22 cellular contexts compared by ENCODE assay signal in the genomic region with DNA sequence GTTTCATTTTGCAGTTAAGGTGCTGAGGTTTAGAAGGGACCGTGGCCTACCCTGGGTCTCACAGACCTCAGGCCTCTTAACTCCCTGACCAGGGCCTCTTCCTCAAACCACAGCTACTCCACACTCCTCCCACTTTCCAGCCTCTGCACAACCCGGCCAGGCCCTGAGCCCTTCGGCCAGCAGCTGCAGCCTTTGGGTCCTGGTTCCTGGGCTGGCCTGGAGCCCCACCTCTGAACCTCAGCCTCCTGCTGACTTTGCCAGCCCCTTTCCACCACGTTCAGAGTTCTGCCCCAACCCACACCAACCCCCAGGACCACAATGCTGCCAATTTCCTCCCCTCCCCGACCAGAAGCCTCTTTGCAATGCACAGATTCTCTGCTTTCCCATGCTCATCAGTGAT.
A peak's percentile ranks its signal among the peaks of the same experiment; 100 is the strongest.
DNase-seq lines count a peak whose midpoint lies in the region; ATAC-seq, FAIRE-seq and TF ChIP-seq lines count a peak whose summit lies in the region.
"Had no signal": no experiment of that assay in that cellular context is flagged by ENCODE, and none has a peak within 500 bp of the region (broad histone marks: within the 10 kb centered on the region; RNA-seq: fewer than 3 reads in every experiment).

No MANE protein-coding gene starts in this region.

- H3K4me1 ChIP-seq in small intestine (ENCODE audit: control insufficient read depth in 2 of 2, insufficient read depth in 1 of 2, low read depth in 1 of 2, low read length in 1 of 2): no peaks in the 10 kb centered on the region
- H3K4me1 ChIP-seq: body of pancreas, psoas muscle had no signal

- no peak overlapping the region for H3K4me3 Mint-ChIP-seq in T-helper 2 cell treated with Interferon-gamma antibody and Interleukin-4, amounts not matched to agents 5 μg/mL and 100 μg/mL, for 36 hours
- H3K4me3 Mint-ChIP-seq in central memory CD8-positive, alpha-beta T cell: no peak overlapping the region

- no peak overlapping the region for H3K4me3 ChIP-seq in small intestine (ENCODE audit: low read depth in 1 of 2, low read length in 2 of 2)
- H3K4me3 ChIP-seq: body of pancreas, psoas muscle, skin epidermis had no signal

- intact Hi-C loops in sciatic nerve (cut with DNase I): no loop called here

- TF ChIP-seq POLR2A in GM12892 (IDR thresholded peaks at IDR 0.05; ENCODE audit: low read depth, low read length): 0 out of 2 replicates have a peak, but pooled peaks have one; percentile 8

- H3K36me3 ChIP-seq in small intestine (ENCODE audit: control insufficient read depth in 2 of 2, insufficient read depth in 2 of 2, low read length in 2 of 2): peaks cover 11 to 15% of the 10 kb centered on the region in 2 donors
- H3K36me3 ChIP-seq: BE2C had no signal

- peak overlapping the region; percentile 32 for H3K27ac Mint-ChIP-seq in T-helper 2 cell treated with Interferon-gamma antibody and Interleukin-4, amounts not matched to agents 5 μg/mL and 100 μg/mL, for 36 hours
- H3K27ac Mint-ChIP-seq in central memory CD8-positive, alpha-beta T cell (ENCODE audit: low read depth): peak overlapping the region; percentile 67

- peaks cover 19% of the 10 kb centered on the region for H3K4me1 Mint-ChIP-seq in T-helper 2 cell treated with Interferon-gamma antibody and Interleukin-4, amounts not matched to agents 5 μg/mL and 100 μg/mL, for 36 hours (ENCODE audit: low read depth)
- H3K4me1 Mint-ChIP-seq in central memory CD8-positive, alpha-beta T cell: peaks cover 62% of the 10 kb centered on the region

- no peaks in the 10 kb centered on the region for H3K9me3 ChIP-seq in small intestine (ENCODE audit: control insufficient read depth, low read depth)
- H3K9me3 ChIP-seq: BE2C, body of pancreas, psoas muscle had no signal

- WGBS in small intestine, 3 donors: 72 to 76% (median 73%) methylated on average over 5 of the region's 5 CpGs

- no peak overlapping the region for H3K27ac ChIP-seq in small intestine (ENCODE audit: low read depth in 1 of 2, low read length in 1 of 2)
- H3K27ac ChIP-seq: body of pancreas, psoas muscle, skin epidermis had no signal

- FAIRE-seq in GM12892 (lab: Jason Lieb, UNC): no peak
- no peak for FAIRE-seq in small intestine (lab: Jason Lieb, UNC)
- FAIRE-seq: colon, endometrium had no signal

- no peak for DNase-seq in T-helper 2 cell treated with Interferon-gamma antibody and Interleukin-4, amounts not matched to agents 5 μg/mL and 100 μg/mL, for 36 hours (ENCODE audit: low spot score)
- DNase-seq in T-helper 2 cell: no peak
- no peak for DNase-seq in GM12892 (ENCODE audit: insufficient read length)
- DNase-seq in central memory CD8-positive, alpha-beta T cell (ENCODE audit: low spot score in 2 of 2): no peak
- DNase-seq in sciatic nerve (ENCODE audit: low spot score): no peak
- DNase-seq in NCI-H1105 (lab: John Stamatoyannopoulos, UW): no peak
- no peak for DNase-seq in small intestine
- no peak for DNase-seq in left lobe of liver (ENCODE audit: low spot score)
- DNase-seq: activated CD4-positive, alpha-beta T cell treated with anti-CD3 and anti-CD28 coated beads, Interleukin-2, amount 50 U/mL, for 1 hour; activated naive CD4-positive, alpha-beta T cell treated with Interleukin-2 at 50 U/mL for 16 hours; body of pancreas; DMS 273 treated with DMSO at 0.1 percent for 48 hours; NCI-H1417 treated with DMSO at 0.1 percent for 48 hours; NCI-H526; psoas muscle; RPMI8226; stimulated activated CD4-positive, alpha-beta T cell treated with anti-CD3 and anti-CD28 coated beads, Interleukin-4, amount 100 ng/mL, for 4 hours; substantia nigra had no signal

- ATAC-seq in central memory CD8-positive, alpha-beta T cell (replicated peaks; ENCODE audit: extremely low read depth, poor library complexity, severe bottlenecking): no peak
- ATAC-seq in sciatic nerve: peak; percentile 11
- no peak for ATAC-seq in left lobe of liver
- ATAC-seq: body of pancreas, psoas muscle had no signal

- peaks cover 32% of the 10 kb centered on the region for H3K36me3 Mint-ChIP-seq in T-helper 2 cell treated with Interferon-gamma antibody and Interleukin-4, amounts not matched to agents 5 μg/mL and 100 μg/mL, for 36 hours (ENCODE audit: low read depth)
- peaks cover 33% of the 10 kb centered on the region for H3K36me3 Mint-ChIP-seq in central memory CD8-positive, alpha-beta T cell (ENCODE audit: insufficient read depth)

- H3K9me3 Mint-ChIP-seq in T-helper 2 cell treated with Interferon-gamma antibody and Interleukin-4, amounts not matched to agents 5 μg/mL and 100 μg/mL, for 36 hours: no peaks in the 10 kb centered on the region
- H3K9me3 Mint-ChIP-seq in central memory CD8-positive, alpha-beta T cell: no peaks in the 10 kb centered on the region

- no peaks in the 10 kb centered on the region for H3K27me3 ChIP-seq in small intestine (ENCODE audit: control insufficient read depth in 2 of 2, insufficient read depth in 2 of 2, low read length in 2 of 2)
- H3K27me3 ChIP-seq: BE2C, body of pancreas had no signal

- H3K27me3 Mint-ChIP-seq in T-helper 2 cell treated with Interferon-gamma antibody and Interleukin-4, amounts not matched to agents 5 μg/mL and 100 μg/mL, for 36 hours (ENCODE audit: low read depth): no peaks in the 10 kb centered on the region
- H3K27me3 Mint-ChIP-seq in central memory CD8-positive, alpha-beta T cell: no peaks in the 10 kb centered on the region
